ENCODE assay signal across 21 cellular contexts in the genomic region with DNA sequence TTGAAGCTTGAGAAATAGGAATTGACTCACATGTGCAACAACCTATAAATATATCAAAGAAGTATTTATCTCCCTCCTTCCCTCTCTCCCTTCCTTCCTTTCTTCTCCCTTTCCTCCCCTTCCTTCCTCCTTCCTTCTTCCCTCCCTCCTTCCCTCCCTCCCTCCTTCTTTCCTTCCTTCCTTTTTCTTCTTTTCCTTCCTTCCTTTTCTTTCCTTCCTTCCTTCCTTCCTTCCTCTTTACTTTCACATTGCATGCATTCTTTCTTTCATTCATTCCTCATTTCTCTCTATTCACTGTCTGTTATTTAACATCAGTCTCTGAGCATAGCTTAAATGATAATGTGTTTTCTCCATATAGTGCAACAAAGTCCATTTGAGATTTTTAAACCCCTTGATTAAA.
DNase-seq lines count a peak whose midpoint lies in the region; ATAC-seq, FAIRE-seq and TF ChIP-seq lines count a peak whose summit lies in the region.
"Had no signal": no experiment of that assay in that cellular context is flagged by ENCODE, and none has a peak within 500 bp of the region (broad histone marks: within the 10 kb centered on the region; RNA-seq: fewer than 3 reads in every experiment).

No MANE protein-coding gene starts in this region.

- intact Hi-C loops in HepG2 (cut with micrococcal nuclease; ENCODE audit: unreplicated experiment) (no loop called here), right lobe of liver (cut with DNase I) (no loop called here), K562 (cut with micrococcal nuclease) (no loop called here)

- TF ChIP-seq EP300 in HepG2 (IDR thresholded peaks at IDR 0.05; ENCODE audit: low read depth in 2 of 2, low read length in 2 of 2): no peak
- TF ChIP-seq EP300 in HepG2 (CRISPR knock-in tag; IDR thresholded peaks at IDR 0.05; ENCODE audit: borderline replicate concordance): no peak
- no peak for TF ChIP-seq EP300 in K562 (IDR thresholded peaks at IDR 0.05; ENCODE audit: low read length)

- no TSS peak for BruUV-seq in HepG2 (replicated peaks; lab: Mats Ljungman, UMichigan)
- BruUV-seq in K562 (replicated peaks; lab: Mats Ljungman, UMichigan): no TSS peak

- in situ Hi-C loops in HepG2 (cut with HindIII; ENCODE audit: extremely low pct_ligation_motif_present, low pct_unique_long_range_greater_than_20kb) (no loop called here), K562 (cut with MboI) (no loop called here)

- TF ChIP-seq RAD21 in HepG2 (CRISPR knock-in tag; IDR thresholded peaks at IDR 0.05) (no peak), K562 (CRISPR knock-in tag; conservative IDR thresholded peaks at IDR 0.05 in 1 of 2, IDR thresholded peaks at IDR 0.05 in 1 of 2) (no peak)

- H3K9me3 ChIP-seq in HepG2 (ENCODE audit: low read length) (peaks cover 68% of the 10 kb centered on the region), right lobe of liver (no peaks in the 10 kb centered on the region), HEK293 (ENCODE audit: control insufficient read depth, insufficient read depth, low read depth, low read length) (no peaks in the 10 kb centered on the region), K562 (replicated peaks; ENCODE audit: control insufficient read depth, insufficient read depth, low read depth, low read length) (no peaks in the 10 kb centered on the region), hepatocyte (ENCODE audit: low read depth) (no peaks in the 10 kb centered on the region)
- H3K9me3 ChIP-seq: BE2C, BLaER1 had no signal

- H3K27me3 ChIP-seq in HepG2 (ENCODE audit: control insufficient read depth in 1 of 2, insufficient read depth in 2 of 2, low read length in 2 of 2): no peaks in the 10 kb centered on the region
- H3K27me3 ChIP-seq in right lobe of liver: no peaks in the 10 kb centered on the region
- no peaks in the 10 kb centered on the region for H3K27me3 ChIP-seq in K562 (ENCODE audit: control insufficient read depth in 2 of 2, insufficient read depth in 2 of 2, low read length in 2 of 2)
- H3K27me3 ChIP-seq in hepatocyte: no peaks in the 10 kb centered on the region
- H3K27me3 ChIP-seq: BE2C, BLaER1 had no signal

- H3K27ac ChIP-seq in HepG2 (ENCODE audit: extremely low read length, insufficient read depth, low read length) (no peak overlapping the region), right lobe of liver (no peak overlapping the region), HEK293 (ENCODE audit: extremely low read depth, low read depth, low read length) (no peak overlapping the region), K562 (ENCODE audit: extremely low read depth, low read depth, low read length) (no peak overlapping the region), hepatocyte (no peak overlapping the region)
- H3K27ac ChIP-seq: BLaER1 had no signal

- DNase-seq in HepG2 (ENCODE audit: low spot score) (no peak), right lobe of liver (no peak), K562 (ENCODE audit: extremely low read depth in 1 of 4, low spot score in 3 of 4) (no peak), GM19238 (ENCODE audit: insufficient read length, low spot score) (no peak), hepatocyte (ENCODE audit: low spot score) (no peak)
- DNase-seq: 8988T; ACHN; BE2C; C1 segment of cervical spinal cord; CD4-positive, alpha-beta memory T cell; CD4-positive, CD25-positive, alpha-beta regulatory T cell; CD8-positive, alpha-beta memory T cell; COR-L47; DMS79 treated with DMSO at 0.1 percent for 48 hours; GF-D8 had no signal

- no peaks in the 10 kb centered on the region for H3K9me1 ChIP-seq in K562 (ENCODE audit: control insufficient read depth, insufficient read depth, low read length)

- POLR2A ChIA-PET in HepG2 (lab: Yijun Ruan, JAX): no interaction called here
- POLR2A ChIA-PET in HEK293 (lab: Yijun Ruan, JAX): no interaction called here
- POLR2A ChIA-PET in K562 (lab: Yijun Ruan, JAX): no interaction called here

- H3K9me2 ChIP-seq in hepatocyte (replicated peaks; ENCODE audit: insufficient read depth): no peaks in the 10 kb centered on the region

- H3K4me3 ChIP-seq in HepG2 (replicated peaks in 1 of 3; ENCODE audit: insufficient read depth in 1 of 3, low read depth in 2 of 3, low read length in 3 of 3) (no peak overlapping the region), right lobe of liver (no peak overlapping the region), HEK293 (ENCODE audit: low read depth, low read length) (no peak overlapping the region), K562 (no peak overlapping the region), hepatocyte (no peak overlapping the region)
- H3K4me3 ChIP-seq: BLaER1 had no signal

- TF ChIP-seq POLR2A in HepG2 (IDR thresholded peaks at IDR 0.05; ENCODE audit: insufficient read depth in 1 of 2, low read depth in 2 of 2, low read length in 2 of 2) (no peak), right lobe of liver (IDR thresholded peaks at IDR 0.05) (no peak), K562 (conservative IDR thresholded peaks at IDR 0.05) (no peak)

- H3K36me3 ChIP-seq in HepG2 (replicated peaks in 1 of 2; ENCODE audit: control insufficient read depth in 1 of 2, insufficient read depth in 2 of 2, low read length in 2 of 2) (no peaks in the 10 kb centered on the region), right lobe of liver (no peaks in the 10 kb centered on the region), HEK293 (ENCODE audit: control insufficient read depth in 2 of 2, insufficient read depth in 1 of 2, low read length in 2 of 2) (no peaks in the 10 kb centered on the region), K562 (ENCODE audit: control insufficient read depth, insufficient read depth, low read length) (no peaks in the 10 kb centered on the region), hepatocyte (replicated peaks; ENCODE audit: insufficient read depth, low read depth) (no peaks in the 10 kb centered on the region)
- H3K36me3 ChIP-seq: BE2C, BLaER1 had no signal

- no peak for ATAC-seq in HepG2
- no peak for ATAC-seq in right lobe of liver
- ATAC-seq in K562: no peak

- H3K4me1 ChIP-seq in HepG2 (ENCODE audit: insufficient read depth, low read length) (no peaks in the 10 kb centered on the region), right lobe of liver (no peaks in the 10 kb centered on the region), HEK293 (ENCODE audit: control insufficient read depth, insufficient read depth, low read length) (no peaks in the 10 kb centered on the region), K562 (replicated peaks in 1 of 2; ENCODE audit: control insufficient read depth in 2 of 2, insufficient read depth in 2 of 2, low read length in 2 of 2) (no peaks in the 10 kb centered on the region), hepatocyte (ENCODE audit: insufficient read depth) (no peaks in the 10 kb centered on the region)
- H3K4me1 ChIP-seq: BE2C, BLaER1 had no signal

- H3K9ac ChIP-seq in HepG2 (ENCODE audit: insufficient read depth, low read depth, low read length): no peak overlapping the region
- H3K9ac ChIP-seq in K562 (ENCODE audit: insufficient read depth in 1 of 2, low read depth in 2 of 2, low read length in 2 of 2): no peak overlapping the region
- H3K9ac ChIP-seq: BLaER1 had no signal

- H3K4me2 ChIP-seq in HepG2 (ENCODE audit: low read depth, low read length) (no peak overlapping the region), K562 (ENCODE audit: insufficient read depth, low read length) (no peak overlapping the region), hepatocyte (no peak overlapping the region)
- H3K4me2 ChIP-seq: BLaER1 had no signal

- H4K20me1 ChIP-seq in HepG2 (ENCODE audit: insufficient read depth, low read length) (no peaks in the 10 kb centered on the region), K562 (replicated peaks; ENCODE audit: control insufficient read depth, insufficient read depth, low read length) (no peaks in the 10 kb centered on the region), hepatocyte (ENCODE audit: insufficient read depth, poor library complexity, severe bottlenecking) (no peaks in the 10 kb centered on the region)
- H4K20me1 ChIP-seq: BLaER1 had no signal

- no peaks in the 10 kb centered on the region for H3K79me2 ChIP-seq in HepG2 (ENCODE audit: insufficient read depth, low read length)
- H3K79me2 ChIP-seq in K562 (ENCODE audit: control insufficient read depth, insufficient read depth, low read length): no peaks in the 10 kb centered on the region
- H3K79me2 ChIP-seq in hepatocyte: no peaks in the 10 kb centered on the region

- FAIRE-seq in HepG2 (lab: Jason Lieb, UNC) (no peak), K562 (lab: Jason Lieb, UNC) (no peak)
- FAIRE-seq: A204.1, G401.6, GM12891, GM18507 had no signal

- TF ChIP-seq CTCF in HepG2 (CRISPR knock-in tag; IDR thresholded peaks at IDR 0.05) (no peak), right lobe of liver (IDR thresholded peaks at IDR 0.05) (no peak), HEK293 (tag by site-specific recombination; IDR thresholded peaks at IDR 0.05) (no peak), K562 (IDR thresholded peaks at IDR 0.05 in 2 of 3, conservative IDR thresholded peaks at IDR 0.05 in 1 of 3; ENCODE audit: insufficient read depth in 2 of 3, low read depth in 1 of 3, low read length in 3 of 3) (no peak), hepatocyte (IDR thresholded peaks at IDR 0.05; ENCODE audit: poor library complexity) (no peak)

- no peak overlapping the region for H2AFZ ChIP-seq in HepG2 (ENCODE audit: low read length)
- H2AFZ ChIP-seq in K562 (ENCODE audit: low read depth, low read length): no peak overlapping the region
- H2AFZ ChIP-seq in hepatocyte: no peak overlapping the region

- CTCF ChIA-PET in HepG2 (lab: Yijun Ruan, JAX; ENCODE audit: low intra/inter-chr PET ratio, low total read pairs) (no interaction called here), HEK293 (lab: Yijun Ruan, JAX) (no interaction called here), K562 (lab: Yijun Ruan, JAX; ENCODE audit: low intra/inter-chr PET ratio) (no interaction called here)

TF ChIP-seq in HepG2, 621 proteins besides CTCF, POLR2A, EP300 and RAD21 (continues in another document):
- TF ChIP-seq HNRNPK (IDR thresholded peaks at IDR 0.05; ENCODE audit: low read depth, low read length, poor library complexity, severe bottlenecking): peak; percentile 63
- no peak for TF ChIP-seq ZNF225 (CRISPR knock-in tag; IDR thresholded peaks at IDR 0.05)
- no peak for TF ChIP-seq SP2 (CRISPR knock-in tag; IDR thresholded peaks at IDR 0.05)
- no peak for TF ChIP-seq ZNF776 (CRISPR knock-in tag; IDR thresholded peaks at IDR 0.05)
- no peak for TF ChIP-seq ZFP36L2 (CRISPR knock-in tag; IDR thresholded peaks at IDR 0.05)

TF ChIP-seq in HEK293, 187 proteins besides CTCF, POLR2A, EP300 and RAD21:
- TF ChIP-seq ZNF366 (tag by site-specific recombination; conservative IDR thresholded peaks at IDR 0.05) (peak; percentile 78), ZNF510 (tag by site-specific recombination; IDR thresholded peaks at IDR 0.05; ENCODE audit: insufficient replicate concordance) (no peak)

TF ChIP-seq in K562, 482 proteins besides CTCF, POLR2A, EP300 and RAD21:
- no peak for TF ChIP-seq ZNF75A (CRISPR knock-in tag; IDR thresholded peaks at IDR 0.05)
- TF ChIP-seq STAT5A (IDR thresholded peaks at IDR 0.05; ENCODE audit: borderline replicate concordance, low read length): no peak
- TF ChIP-seq PCBP2 (IDR thresholded peaks at IDR 0.05; ENCODE audit: low read depth, low read length, poor library complexity, severe bottlenecking): peak; percentile 78
- no peak for TF ChIP-seq MCM3 (IDR thresholded peaks at IDR 0.05)
